In the genomic region with DNA sequence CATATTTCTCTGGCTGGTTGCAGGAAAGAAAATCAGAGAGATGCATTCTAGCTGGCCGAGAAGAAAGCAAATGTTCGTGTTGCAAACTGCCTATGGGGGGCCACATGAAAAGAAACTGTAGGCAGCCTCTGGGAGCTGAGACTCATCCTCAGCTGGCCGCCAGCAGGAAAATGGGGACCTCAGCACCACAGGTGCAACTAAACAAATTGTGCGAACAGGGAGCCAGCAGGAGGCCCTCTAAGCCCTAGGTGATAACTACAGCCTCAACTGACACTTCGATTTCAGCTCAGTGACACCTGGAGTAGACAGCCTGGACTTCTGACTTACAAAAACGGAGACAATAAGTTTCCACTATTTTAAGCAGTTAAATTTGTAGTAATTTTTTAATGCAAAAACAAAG, we compare ENCODE assay signal across 10 cellular contexts.
"Had no signal": no experiment of that assay in that cellular context is flagged by ENCODE, and none has a peak within 500 bp of the region (broad histone marks: within the 10 kb centered on the region; RNA-seq: fewer than 3 reads in every experiment).

No MANE protein-coding gene starts in this region.

- H3K36me3 ChIP-seq: heart right ventricle, thoracic aorta had no signal

- H3K9me3 ChIP-seq: body of pancreas, heart right ventricle, stomach, thoracic aorta had no signal

- H3K27me3 ChIP-seq: body of pancreas, heart right ventricle, stomach had no signal

- DNase-seq: activated T-cell treated with anti-CD3 and anti-CD28 coated beads, Interleukin-2, amount 50 U/mL, for 1 hour; central memory CD4-positive, alpha-beta T cell; effector CD8-positive, alpha-beta T cell; heart right ventricle; nephron progenitor cell; stimulated activated CD4-positive, alpha-beta T cell treated with anti-CD3 and anti-CD28 coated beads, Interleukin-12 subunit alpha, Interleukin-12 subunit beta, amount 100 ng/mL, for 4 hours; stomach had no signal

- H3K4me3 ChIP-seq: body of pancreas, coronary artery, heart right ventricle, stomach, thoracic aorta had no signal

- H3K27ac ChIP-seq: body of pancreas, thoracic aorta had no signal

- ATAC-seq: body of pancreas had no signal
